1 cellular context compared by ENCODE assay signal in genomic region chr1:87513971-87514660, GRCh38.
TF ChIP-seq lines count a peak whose summit lies in the region.

No MANE protein-coding gene starts in this region.

TF ChIP-seq in GM23338, 12 proteins besides CTCF, POLR2A, EP300 and RAD21 (continued from another document):
- TF ChIP-seq ZNF462 (CRISPR knock-in tag; IDR thresholded peaks at IDR 0.05): no peak
- TF ChIP-seq EZH2 (IDR thresholded peaks at IDR 0.05; ENCODE audit: low read depth, unreplicated experiment): no peak
- TF ChIP-seq ZNF114 (CRISPR knock-in tag; IDR thresholded peaks at IDR 0.05): no peak
- TF ChIP-seq JUNB (IDR thresholded peaks at IDR 0.05; ENCODE audit: unreplicated experiment): no peak
- no peak for TF ChIP-seq NANOG (IDR thresholded peaks at IDR 0.05; ENCODE audit: borderline replicate concordance)
TF ChIP-seq in GM23338: peak in this region for 0.
